23 cellular contexts compared by ENCODE assay signal in the genomic region with DNA sequence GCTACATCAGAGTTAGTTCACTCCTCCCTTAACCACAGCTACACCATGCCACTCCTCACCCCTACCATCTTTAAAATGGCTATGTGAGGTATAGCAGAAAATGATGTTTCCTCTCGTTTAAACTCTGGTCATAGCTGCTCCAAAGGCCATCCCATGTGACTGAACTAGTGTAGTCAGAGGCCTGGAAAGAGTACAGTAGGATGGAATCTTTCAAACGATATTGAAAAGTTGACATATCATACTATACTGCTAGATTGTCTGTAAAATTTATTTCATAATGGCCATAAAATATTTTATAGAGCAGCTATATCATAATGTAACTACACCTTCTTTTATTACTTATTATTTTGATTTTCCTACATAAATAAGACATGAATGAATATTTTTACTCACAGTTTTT.
"Had no signal": no experiment of that assay in that cellular context is flagged by ENCODE, and none has a peak within 500 bp of the region (broad histone marks: within the 10 kb centered on the region; RNA-seq: fewer than 3 reads in every experiment).

No MANE protein-coding gene starts in this region.

- H3K36me3 ChIP-seq: neutrophil, pancreas, right lobe of liver, sigmoid colon, stomach, tibial artery, transverse colon, upper lobe of right lung, uterus had no signal

- ATAC-seq: naive thymus-derived CD8-positive, alpha-beta T cell; natural killer cell treated with Interleukin-12 subunit alpha and Interleukin-12 subunit beta and Interleukin-15 and Interleukin-18, amount 100 ng/mL, for 72 hours; pancreas; psoas muscle; right cardiac atrium; right lobe of liver; stimulated activated effector memory CD8-positive, alpha-beta T cell treated with anti-CD3 and anti-CD28 coated beads, Interleukin-12 subunit alpha, Interleukin-12 subunit beta, amount 100 ng/mL, for 72 hours; stimulated activated naive B cell treated with anti-CD40 and anti-IgM and Interleukin-4, amounts not matched to agents 10 μg/mL and 1 μg/mL and 100 μg/mL, for 72 hours; upper lobe of right lung had no signal

- H3K4me3 ChIP-seq: pancreas, psoas muscle, right lobe of liver, sigmoid colon, stomach, tibial artery, transverse colon, upper lobe of right lung, uterus had no signal

- DNase-seq: naive thymus-derived CD8-positive, alpha-beta T cell; nephron progenitor cell; nucleus accumbens; pancreas; psoas muscle; right cardiac atrium; right lobe of liver; sigmoid colon; small intestine; stimulated activated CD4-positive, alpha-beta T cell treated with anti-CD3 and anti-CD28 coated beads, Interleukin-15, amount 100 ng/mL, for 24 hours; stimulated activated CD4-positive, alpha-beta T cell treated with anti-CD3 and anti-CD28 coated beads, Interleukin-2, amount 100 ng/mL, for 24 hours; stimulated activated CD4-positive, alpha-beta T cell treated with anti-CD3 and anti-CD28 coated beads, Interleukin-2, amount 100 ng/mL, for 48 hours; stimulated activated CD4-positive, alpha-beta T cell treated with anti-CD3 and anti-CD28 coated beads, Interleukin-4, amount 100 ng/mL, for 24 hours; stimulated activated naive B cell treated with anti-CD40 and anti-IgM and Interleukin-4, amounts not matched to agents 10 μg/mL and 1 μg/mL and 100 μg/mL, for 72 hours; stimulated activated naive CD4-positive, alpha-beta T cell treated with Interleukin-2 at 50 U/mL for 16 hours; stomach; tibial artery; transverse colon; upper lobe of right lung; uterus had no signal

- H3K4me1 ChIP-seq: psoas muscle, right lobe of liver, sigmoid colon, upper lobe of right lung, uterus had no signal

- H3K27me3 ChIP-seq: neutrophil, pancreas, right lobe of liver, sigmoid colon, stomach, tibial artery, transverse colon, upper lobe of right lung, uterus had no signal

- H3K27ac ChIP-seq: neutrophil, pancreas, psoas muscle, right lobe of liver, sigmoid colon, stomach, tibial artery, transverse colon, upper lobe of right lung, uterus had no signal

- H3K9me3 ChIP-seq: neutrophil, pancreas, psoas muscle, right lobe of liver, sigmoid colon, stomach, tibial artery, transverse colon, upper lobe of right lung, uterus had no signal
